1 cellular context compared by ENCODE assay signal in genomic region chr11:112113539-112114457, GRCh38.
TF ChIP-seq lines count a peak whose summit lies in the region.

No MANE protein-coding gene starts in this region.

TF ChIP-seq in endothelial cell of umbilical vein, 7 proteins besides CTCF, POLR2A, EP300 and RAD21:
- no peak for TF ChIP-seq JUN (IDR thresholded peaks at IDR 0.05; ENCODE audit: borderline replicate concordance, insufficient read depth, insufficient read length, low read depth)
- no peak for TF ChIP-seq EZH2 (IDR thresholded peaks at IDR 0.05; ENCODE audit: borderline replicate concordance, low read depth, low read length, severe bottlenecking)
- TF ChIP-seq GATA2 (IDR thresholded peaks at IDR 0.05; ENCODE audit: insufficient read depth, insufficient read length, low read depth, low read length) = no peak
- TF ChIP-seq POLR2AphosphoS5 (IDR thresholded peaks at IDR 0.05; ENCODE audit: insufficient read depth, low read depth, low read length) = no peak
- no peak for TF ChIP-seq FOS (IDR thresholded peaks at IDR 0.05; ENCODE audit: borderline replicate concordance, insufficient read depth, low read length)
- TF ChIP-seq MYC (IDR thresholded peaks at IDR 0.05; ENCODE audit: low read depth, low read length) = no peak
- TF ChIP-seq MAX (IDR thresholded peaks at IDR 0.05; ENCODE audit: insufficient read depth, insufficient read length) = no peak
